In the genomic region with DNA sequence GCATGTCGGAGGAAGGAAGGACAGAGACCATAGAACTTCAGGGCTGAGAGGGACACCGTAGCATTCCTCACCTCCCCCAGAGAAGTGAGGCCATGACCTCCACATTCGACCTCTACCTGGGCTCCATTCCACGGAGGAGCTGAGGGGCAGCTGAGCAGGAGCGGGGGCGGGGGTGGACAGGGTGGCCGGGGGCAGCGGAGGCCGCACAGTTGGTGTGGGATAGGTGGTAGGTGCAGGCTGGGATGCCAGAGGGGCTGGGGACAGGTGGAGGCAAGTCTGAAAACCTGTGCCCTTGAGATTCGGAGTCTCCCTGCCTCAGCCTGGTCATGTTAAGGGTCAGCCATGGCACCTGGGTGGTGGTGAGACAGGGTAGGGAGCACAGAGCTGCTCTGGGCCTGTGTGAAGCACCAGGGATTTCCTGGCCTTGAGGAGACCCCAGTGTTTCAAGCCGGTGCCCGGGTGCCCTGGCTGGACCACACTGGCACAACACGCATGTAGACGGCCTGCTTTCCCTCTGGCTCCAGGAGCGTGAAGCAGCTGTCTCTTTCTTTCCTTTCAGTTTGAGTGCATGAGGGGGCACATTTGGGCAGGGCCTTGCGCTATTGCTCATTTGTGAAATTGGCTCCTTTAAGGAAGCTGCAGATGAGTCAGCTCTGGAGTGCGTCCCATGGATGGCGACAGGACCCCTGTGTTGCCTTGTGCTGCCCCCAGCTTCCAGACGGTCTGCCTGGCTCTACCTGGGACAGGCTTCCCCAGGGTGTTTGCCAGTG, we compare ENCODE assay signal across 8 cellular contexts. TPM values are rescaled to one million over a fixed set of nuclear protein-coding genes. Genes with fewer than 3 reads are reported as not detected.
A peak's percentile ranks its signal among the peaks of the same experiment; 100 is the strongest.
DNase-seq lines count a peak whose midpoint lies in the region; TF ChIP-seq lines count a peak whose summit lies in the region.

No MANE protein-coding gene starts in this region.

- H3K9me3 Mint-ChIP-seq in activated T-helper 2 cell treated with anti-CD3 and anti-CD28 coated beads, Interferon-gamma antibody, Interleukin-2, Interleukin-4, amounts not matched to agents 10 μg/mL and 5 μg/mL and 100 μg/mL, durations not matched to agents 14 hours and 24 hours and 36 hours, result peaks cover 30% of the 10 kb centered on the region

- no peak overlapping the region for H3K4me3 ChIP-seq in Peyer's patch
- H3K4me3 ChIP-seq in esophagus squamous epithelium, result peak overlapping the region in 1 of 4 donors; percentile 18
- peak overlapping the region; percentile 57 to 63 for H3K4me3 ChIP-seq in neutrophil (ENCODE audit: low read depth in 1 of 2, low read length in 1 of 2)

- H3K4me3 Mint-ChIP-seq in activated T-helper 2 cell treated with anti-CD3 and anti-CD28 coated beads, Interferon-gamma antibody, Interleukin-2, Interleukin-4, amounts not matched to agents 10 μg/mL and 5 μg/mL and 100 μg/mL, durations not matched to agents 14 hours and 24 hours and 36 hours (ENCODE audit: low read depth), result no peak overlapping the region

- no peak overlapping the region for H3K27ac Mint-ChIP-seq in activated T-helper 2 cell treated with anti-CD3 and anti-CD28 coated beads, Interferon-gamma antibody, Interleukin-2, Interleukin-4, amounts not matched to agents 10 μg/mL and 5 μg/mL and 100 μg/mL, durations not matched to agents 14 hours and 24 hours and 36 hours

- intact Hi-C loops in esophagus squamous epithelium (cut with DNase I), result loop anchor here (10.0 kb wide), 1 partner anchor 49 kb away; no protein-coding TSS in a partner anchor
- intact Hi-C loops in activated T-helper 2 cell treated with anti-CD3 and anti-CD28 coated beads, Interferon-gamma antibody, Interleukin-2, Interleukin-4, amounts not matched to agents 10 μg/mL and 5 μg/mL and 100 μg/mL, durations not matched to agents 14 hours and 24 hours and 36 hours (cut with micrococcal nuclease), result no loop called here

- TF ChIP-seq POLR2A in Peyer's patch (IDR thresholded peaks at IDR 0.05) (no peak), esophagus squamous epithelium (IDR thresholded peaks at IDR 0.05) (no peak)

- no peaks in the 10 kb centered on the region for H3K27me3 ChIP-seq in Peyer's patch
- no peaks in the 10 kb centered on the region for H3K27me3 ChIP-seq in esophagus squamous epithelium
- no peaks in the 10 kb centered on the region for H3K27me3 ChIP-seq in neutrophil

- TF ChIP-seq CTCF in Peyer's patch (IDR thresholded peaks at IDR 0.05), result no peak
- no peak for TF ChIP-seq CTCF in esophagus squamous epithelium (IDR thresholded peaks at IDR 0.05)
- no peak for TF ChIP-seq CTCF in neutrophil (IDR thresholded peaks at IDR 0.05)

- no peaks in the 10 kb centered on the region for H3K27me3 Mint-ChIP-seq in activated T-helper 2 cell treated with anti-CD3 and anti-CD28 coated beads, Interferon-gamma antibody, Interleukin-2, Interleukin-4, amounts not matched to agents 10 μg/mL and 5 μg/mL and 100 μg/mL, durations not matched to agents 14 hours and 24 hours and 36 hours (ENCODE audit: low read depth)

- peaks cover 0 to 5% (median 2%) of the 10 kb centered on the region in 4 donors for H3K9me3 ChIP-seq in Peyer's patch
- peaks cover 0 to 16% (median 13%) of the 10 kb centered on the region in 3 donors for H3K9me3 ChIP-seq in esophagus squamous epithelium
- no peaks in the 10 kb centered on the region for H3K9me3 ChIP-seq in neutrophil

- H3K36me3 Mint-ChIP-seq in activated T-helper 2 cell treated with anti-CD3 and anti-CD28 coated beads, Interferon-gamma antibody, Interleukin-2, Interleukin-4, amounts not matched to agents 10 μg/mL and 5 μg/mL and 100 μg/mL, durations not matched to agents 14 hours and 24 hours and 36 hours (ENCODE audit: low read depth), result peaks cover 47% of the 10 kb centered on the region

- H3K4me1 Mint-ChIP-seq in activated T-helper 2 cell treated with anti-CD3 and anti-CD28 coated beads, Interferon-gamma antibody, Interleukin-2, Interleukin-4, amounts not matched to agents 10 μg/mL and 5 μg/mL and 100 μg/mL, durations not matched to agents 14 hours and 24 hours and 36 hours (ENCODE audit: low read depth), result peaks cover 47% of the 10 kb centered on the region

- DNase-seq in AG20443 (ENCODE audit: low spot score), result peak; percentile 89
- DNase-seq in Peyer's patch, result no peak
- DNase-seq in esophagus squamous epithelium (lab: John Stamatoyannopoulos, UW), result no peak
- no peak for DNase-seq in activated T-helper 2 cell treated with anti-CD3 and anti-CD28 coated beads, Interferon-gamma antibody, Interleukin-2, Interleukin-4, amounts not matched to agents 10 μg/mL and 5 μg/mL and 100 μg/mL, durations not matched to agents 14 hours and 24 hours and 36 hours (ENCODE audit: low spot score)
- no peak for DNase-seq in stimulated activated CD8-positive, alpha-beta memory T cell treated with anti-CD3 and anti-CD28 coated beads, Interleukin-4, amount 100 ng/mL, for 48 hours
- DNase-seq in HT-29 (ENCODE audit: low spot score), result no peak
- no peak for DNase-seq in mesenteric fat pad (ENCODE audit: low spot score)

- peak overlapping the region; percentile 10 to 83 (median 78) for H3K27ac ChIP-seq in Peyer's patch
- peak overlapping the region; percentile 75 to 87 (median 81) for H3K27ac ChIP-seq in esophagus squamous epithelium
- H3K27ac ChIP-seq in neutrophil, result peak overlapping the region; percentile 99

- H3K4me1 ChIP-seq in Peyer's patch, result peaks cover 12 to 61% (median 43%) of the 10 kb centered on the region in 4 donors
- H3K4me1 ChIP-seq in esophagus squamous epithelium, result peaks cover 57 to 68% (median 63%) of the 10 kb centered on the region in 3 donors
- peaks cover 60 to 64% of the 10 kb centered on the region in 2 experiments for H3K4me1 ChIP-seq in neutrophil (ENCODE audit: control insufficient read depth in 1 of 2, insufficient read depth in 1 of 2, low read depth in 1 of 2, low read length in 1 of 2)

- H3K36me3 ChIP-seq in Peyer's patch (peaks cover 0 to 40% (median 0%) of the 10 kb centered on the region in 3 donors), esophagus squamous epithelium (peaks cover 0 to 37% (median 13%) of the 10 kb centered on the region in 3 donors), neutrophil (peaks cover 19% of the 10 kb centered on the region)

- WGBS in esophagus squamous epithelium, 2 donors, result 30 to 77% methylated on average over 4 to 8 of the region's 19 CpGs

RNA-seq across cellular contexts. Expression of gene TSSK6, which starts 51.8 kb away (rescaled TPM):
- 10 to 100 TPM in 2 of 4 donors, 1 to 10 TPM in 2; 3.0 to 14.0 (median 10.0) TPM for total RNA-seq in Peyer's patch
- 1 to 10 TPM in 1 of 4 donors, under 1 TPM in 3; 0.57 to 1.7 (median 0.89) TPM for total RNA-seq in esophagus squamous epithelium
- total RNA-seq in activated T-helper 2 cell treated with anti-CD3 and anti-CD28 coated beads, Interferon-gamma antibody, Interleukin-2, Interleukin-4, amounts not matched to agents 10 μg/mL and 5 μg/mL and 100 μg/mL, durations not matched to agents 14 hours and 24 hours and 36 hours, result 2.6 and 2.9 TPM in 2 replicates
- total RNA-seq in HT-29 (2014; rRNA removed; shearing (Covaris generic)), result 1.3 and 1.5 TPM in 2 replicates
- 0.74 TPM for total RNA-seq in mesenteric fat pad

RNA-seq across cellular contexts. Expression of gene NDUFA13, which starts 52.5 kb away (rescaled TPM):
- total RNA-seq in Peyer's patch (100 to 1,000 TPM in 3 of 4 donors, 10 to 100 TPM in 1; 40.7 to 188 (median 126) TPM), esophagus squamous epithelium (10 to 100 TPM; 44.6 to 88.7 (median 56.0) TPM), mesenteric fat pad (295 TPM)
- total RNA-seq in activated T-helper 2 cell treated with anti-CD3 and anti-CD28 coated beads, Interferon-gamma antibody, Interleukin-2, Interleukin-4, amounts not matched to agents 10 μg/mL and 5 μg/mL and 100 μg/mL, durations not matched to agents 14 hours and 24 hours and 36 hours, result 381 and 393 TPM in 2 replicates
- total RNA-seq in HT-29 (2014; rRNA removed; shearing (Covaris generic)), result 190 and 202 TPM in 2 replicates

RNA-seq across cellular contexts. Expression of gene GATAD2A, which starts 58.1 kb away (rescaled TPM):
- total RNA-seq in Peyer's patch (10 to 100 TPM; 67.8 to 99.9 (median 79.8) TPM), esophagus squamous epithelium (10 to 100 TPM; 39.7 to 81.4 (median 41.6) TPM), mesenteric fat pad (98.9 TPM)
- 125 and 128 TPM in 2 replicates for total RNA-seq in activated T-helper 2 cell treated with anti-CD3 and anti-CD28 coated beads, Interferon-gamma antibody, Interleukin-2, Interleukin-4, amounts not matched to agents 10 μg/mL and 5 μg/mL and 100 μg/mL, durations not matched to agents 14 hours and 24 hours and 36 hours
- total RNA-seq in HT-29 (2014; rRNA removed; shearing (Covaris generic)), result 85.8 and 96.7 TPM in 2 replicates

Comparison
In these comparisons a context has a peak if more than half of its experiments do, and no peak if none do; other contexts are left out.
1. H3K4me3 ChIP-seq: peak in neutrophil (2 of 2); none in Peyer's patch (0 of 4).
2. Peak in every context shown above with its lines, with median percentiles within 50 percentile points of each other: H3K27ac ChIP-seq.